1 cellular context compared by ENCODE assay signal in the genomic region with DNA sequence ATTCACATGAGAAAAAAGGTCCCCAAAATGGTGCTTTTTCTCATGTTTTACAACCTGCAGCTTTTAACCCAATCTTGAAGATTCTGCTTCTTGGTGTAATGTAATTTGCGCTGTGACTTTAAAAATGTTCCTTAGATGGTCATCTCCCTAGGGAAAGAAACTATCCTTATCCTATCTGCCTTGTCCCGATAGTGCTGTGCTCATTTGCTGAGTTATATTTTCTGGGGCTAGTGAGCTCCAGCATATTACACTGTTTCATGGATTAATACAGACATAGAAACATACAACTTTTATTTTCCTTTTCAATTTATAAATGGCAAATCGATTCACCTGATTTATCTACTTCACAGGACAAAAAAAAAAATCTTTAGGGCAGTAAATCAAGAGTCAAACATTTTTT.
TF ChIP-seq lines count a peak whose summit lies in the region.

No MANE protein-coding gene starts in this region.

TF ChIP-seq in HepG2, 621 proteins besides CTCF, POLR2A, EP300 and RAD21:
- no peak for TF ChIP-seq MTF1 (CRISPR knock-in tag; IDR thresholded peaks at IDR 0.05)
- TF ChIP-seq ZC3H13 (CRISPR knock-in tag; IDR thresholded peaks at IDR 0.05): no peak
- no peak for TF ChIP-seq DBP (CRISPR knock-in tag; IDR thresholded peaks at IDR 0.05; ENCODE audit: not compliant biosample characterization)
- no peak for TF ChIP-seq USF2 (IDR thresholded peaks at IDR 0.05; ENCODE audit: low read depth, low read length)
- 0 out of 2 replicates have a peak, but pooled peaks have one; percentile 29 for TF ChIP-seq USF2 (CRISPR knock-in tag; IDR thresholded peaks at IDR 0.05; ENCODE audit: borderline replicate concordance)
- no peak for TF ChIP-seq MAFG (CRISPR knock-in tag; IDR thresholded peaks at IDR 0.05)
- no peak for TF ChIP-seq ZNF597 (CRISPR knock-in tag; IDR thresholded peaks at IDR 0.05)
- TF ChIP-seq ZNF34 (CRISPR knock-in tag; IDR thresholded peaks at IDR 0.05; ENCODE audit: borderline replicate concordance): no peak
